Comparison of ENCODE assay signal across 3 cellular contexts in genomic region chr1:170831276-170831675, GRCh38.
"Had no signal": no experiment of that assay in that cellular context is flagged by ENCODE, and none has a peak within 500 bp of the region (broad histone marks: within the 10 kb centered on the region; RNA-seq: fewer than 3 reads in every experiment).

No MANE protein-coding gene starts in this region.

- H3K4me3 ChIP-seq: GM12878 had no signal

- DNase-seq: GDM1, GF-D8 had no signal
